7 cellular contexts compared by ENCODE assay signal in genomic region chr14:104724981-104725771, GRCh38. TPM values are rescaled to one million over a fixed set of nuclear protein-coding genes. Genes with fewer than 3 reads are reported as not detected.
DNase-seq lines count a peak whose midpoint lies in the region; ATAC-seq and TF ChIP-seq lines count a peak whose summit lies in the region.

No MANE protein-coding gene starts in this region.

- H3K9ac ChIP-seq in mucosa of stomach (ENCODE audit: low read length): peak overlapping the region; percentile 58

- no peaks in the 10 kb centered on the region for H3K36me3 ChIP-seq in mucosa of stomach (ENCODE audit: control insufficient read depth, insufficient read depth, low read length)

- ATAC-seq in HG02852 (IDR thresholded peaks at IDR 0.05; ENCODE audit: unreplicated experiment): no peak
- ATAC-seq in HG03439 (IDR thresholded peaks at IDR 0.05; ENCODE audit: unreplicated experiment): no peak
- ATAC-seq in HG02798 (IDR thresholded peaks at IDR 0.05; ENCODE audit: poor library complexity, unreplicated experiment): no peak

- DNase-seq in RKO (ENCODE audit: low spot score): peak; percentile 25
- no peak for DNase-seq in epithelial cell of proximal tubule (ENCODE audit: low read depth)

- peaks cover 31% of the 10 kb centered on the region for H3K4me1 ChIP-seq in mucosa of stomach (ENCODE audit: control insufficient read depth, insufficient read depth, low read length)

- no peaks in the 10 kb centered on the region for H3K27me3 ChIP-seq in mucosa of stomach (ENCODE audit: control insufficient read depth, insufficient read depth, low read length)

- TF ChIP-seq CTCF in GM12875 (IDR thresholded peaks at IDR 0.05; ENCODE audit: borderline replicate concordance, insufficient read depth, low read depth, low read length) (0 out of 2 replicates have a peak, but pooled peaks have one; percentile 10), epithelial cell of proximal tubule (conservative IDR thresholded peaks at IDR 0.05; ENCODE audit: low read depth, low read length) (peak; percentile 48)

- H3K4me3 ChIP-seq in GM12875 (ENCODE audit: low read depth, low read length) (no peak overlapping the region), epithelial cell of proximal tubule (ENCODE audit: low read depth, low read length) (peak overlapping the region; percentile 65), mucosa of stomach (ENCODE audit: low read length) (peak overlapping the region; percentile 41)

- H3K9me3 ChIP-seq in mucosa of stomach (ENCODE audit: control insufficient read depth, low read length): no peaks in the 10 kb centered on the region

RNA-seq across cellular contexts. Expression of gene ADSS1, which starts 1.1 kb away (rescaled TPM):
- total RNA-seq in epithelial cell of proximal tubule: 1.7 and 2.3 TPM in 2 replicates

RNA-seq across cellular contexts. Expression of gene SIVA1, which starts 27.8 kb away (rescaled TPM):
- total RNA-seq in epithelial cell of proximal tubule: 298 and 558 TPM in 2 replicates

RNA-seq across cellular contexts. Expression of gene INF2, which starts 35.8 kb away (rescaled TPM):
- total RNA-seq in epithelial cell of proximal tubule: 100 and 130 TPM in 2 replicates
